8 cellular contexts compared by ENCODE assay signal in the genomic region with DNA sequence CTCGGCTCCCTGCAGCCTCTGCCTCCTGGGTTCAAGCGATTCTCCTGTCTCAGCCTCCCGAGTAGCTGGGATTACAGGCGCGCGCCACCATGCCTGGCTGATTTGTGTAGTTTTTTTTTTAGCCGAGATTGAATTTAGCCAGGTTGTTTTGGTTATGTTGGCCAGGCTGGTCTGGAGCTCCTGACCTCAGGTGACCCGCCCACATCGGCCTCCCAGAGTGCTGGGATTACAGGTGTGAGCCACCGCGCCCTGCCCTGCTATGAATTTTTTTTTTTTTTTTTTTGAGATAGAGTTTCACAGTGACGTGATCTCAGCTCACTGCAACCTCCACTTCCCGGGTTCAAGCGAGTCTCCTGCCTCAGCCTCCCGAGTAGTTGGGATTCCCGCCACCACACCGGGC. TPM values are rescaled to one million over a fixed set of nuclear protein-coding genes. Genes with fewer than 3 reads are reported as not detected.
DNase-seq lines count a peak whose midpoint lies in the region; ATAC-seq and TF ChIP-seq lines count a peak whose summit lies in the region.
"Not testable (repeated sequence)": the region's sequence is repeated elsewhere in the genome, so short reads cannot be mapped to it uniquely, and the experiment has no call there.

No MANE protein-coding gene starts in this region.

- POLR2A ChIA-PET in Caco-2 (lab: Charles Lee): interaction anchor here (0.6 kb wide), 1 partner anchor 256 kb away, joined by 3 read pairs; no protein-coding TSS in a partner anchor

- H3K27ac ChIP-seq in adrenal gland (peak overlapping the region; percentile 67 to 100 (median 98)), osteoblast (ENCODE audit: low read depth, low read length) (peak overlapping the region; percentile 99), upper lobe of left lung (peak overlapping the region; percentile 97 to 100 (median 100))

- H3K4me3 ChIP-seq in Caco-2 (ENCODE audit: low read depth, low read length): peak overlapping the region; percentile 52
- H3K4me3 ChIP-seq in adrenal gland: peak overlapping the region in 2 of 4 donors; percentile 66 to 72
- peak overlapping the region; percentile 73 for H3K4me3 ChIP-seq in epithelial cell of proximal tubule (ENCODE audit: low read depth, low read length)
- H3K4me3 ChIP-seq in kidney epithelial cell (ENCODE audit: low read depth, low read length): peak overlapping the region; percentile 84
- H3K4me3 ChIP-seq in osteoblast (ENCODE audit: insufficient read depth, low read length): peak overlapping the region; percentile 99
- peak overlapping the region in 3 of 4 donors; percentile 62 to 85 (median 84) for H3K4me3 ChIP-seq in upper lobe of left lung

- H3K27ac Mint-ChIP-seq in Caco-2 (ENCODE audit: unreplicated experiment) (peak overlapping the region; percentile 100), IgD-negative memory B cell (peak overlapping the region; percentile 100)
- peak overlapping the region; percentile 100 for H3K27ac Mint-ChIP-seq in T-helper 1 cell treated with Interleukin-12 subunit alpha and Interleukin-12 subunit beta and Interleukin-4 antibody, amounts not matched to agents 30 μg/mL and 1 μg/mL, for 36 hours

- WGBS in adrenal gland, 4 donors: 82 to 86% (median 84%) methylated on average over 16 to 17 of the region's 17 CpGs
- WGBS in upper lobe of left lung, 2 donors: 80 to 87% methylated on average over 17 of the region's 17 CpGs

- ATAC-seq in upper lobe of left lung (ENCODE audit: low FRiP score in 2 of 2): not testable (repeated sequence)

- not testable (repeated sequence) for TF ChIP-seq CTCF in Caco-2 (IDR thresholded peaks at IDR 0.05; ENCODE audit: insufficient read depth in 1 of 2, low read depth in 1 of 2, low read length in 1 of 2, severe bottlenecking in 1 of 2, unreplicated experiment in 1 of 2); adrenal gland (IDR thresholded peaks at IDR 0.05); epithelial cell of proximal tubule (conservative IDR thresholded peaks at IDR 0.05; ENCODE audit: low read depth, low read length); kidney epithelial cell (IDR thresholded peaks at IDR 0.05; ENCODE audit: insufficient read depth, low read length, poor library complexity, severe bottlenecking); osteoblast (IDR thresholded peaks at IDR 0.05; ENCODE audit: extremely low read depth, low read depth, low read length); upper lobe of left lung (IDR thresholded peaks at IDR 0.05)

- DNase-seq in Caco-2 (peak; percentile 49 to 67), adrenal gland (peak in 1 of 7 donors; percentile 26)
- DNase-seq in epithelial cell of proximal tubule (ENCODE audit: low read depth); kidney epithelial cell (ENCODE audit: low read depth); osteoblast (ENCODE audit: insufficient read length, low spot score, missing footprints); upper lobe of left lung: not testable (repeated sequence)

- H3K9me3 ChIP-seq in Caco-2; adrenal gland (replicated peaks in 1 of 3); osteoblast (ENCODE audit: low read depth, low read length); upper lobe of left lung: not testable (repeated sequence)

- H3K36me3 ChIP-seq in Caco-2 (ENCODE audit: control insufficient read depth, insufficient read depth, low read length); adrenal gland (replicated peaks in 1 of 2); kidney epithelial cell (ENCODE audit: control insufficient read depth, insufficient read depth, low read length): not testable (repeated sequence)
- H3K36me3 ChIP-seq in osteoblast (ENCODE audit: insufficient read depth, low read length): peaks cover 18% of the 10 kb centered on the region
- H3K36me3 ChIP-seq in upper lobe of left lung: peaks cover 4 to 21% (median 13%) of the 10 kb centered on the region in 4 donors

- H3K4me3 Mint-ChIP-seq in Caco-2 (ENCODE audit: unreplicated experiment) (peak overlapping the region; percentile 99), IgD-negative memory B cell (peak overlapping the region; percentile 94 to 100 (median 100))
- H3K4me3 Mint-ChIP-seq in T-helper 1 cell treated with Interleukin-12 subunit alpha and Interleukin-12 subunit beta and Interleukin-4 antibody, amounts not matched to agents 30 μg/mL and 1 μg/mL, for 36 hours: peak overlapping the region; percentile 98

- peaks cover 76% of the 10 kb centered on the region for H3K36me3 Mint-ChIP-seq in Caco-2 (ENCODE audit: insufficient read depth, unreplicated experiment)
- not testable (repeated sequence) for H3K36me3 Mint-ChIP-seq in IgD-negative memory B cell
- peaks cover 37% of the 10 kb centered on the region for H3K36me3 Mint-ChIP-seq in T-helper 1 cell treated with Interleukin-12 subunit alpha and Interleukin-12 subunit beta and Interleukin-4 antibody, amounts not matched to agents 30 μg/mL and 1 μg/mL, for 36 hours (ENCODE audit: low read depth)

- H3K4me1 ChIP-seq in Caco-2: peaks cover 14% of the 10 kb centered on the region; the same call in 1 of the 2 replicates
- peaks cover 11 to 24% of the 10 kb centered on the region in 2 donors for H3K4me1 ChIP-seq in adrenal gland (replicated peaks in 1 of 2)
- H3K4me1 ChIP-seq in osteoblast (ENCODE audit: insufficient read depth, low read length): peaks cover 15% of the 10 kb centered on the region
- H3K4me1 ChIP-seq in upper lobe of left lung: peaks cover 18 to 32% (median 23%) of the 10 kb centered on the region in 4 donors

- H2AFZ ChIP-seq in osteoblast (ENCODE audit: low read length): peak overlapping the region; percentile 73

- not testable (repeated sequence) for H3K27me3 Mint-ChIP-seq in Caco-2 (ENCODE audit: insufficient read depth, unreplicated experiment); IgD-negative memory B cell; T-helper 1 cell treated with Interleukin-12 subunit alpha and Interleukin-12 subunit beta and Interleukin-4 antibody, amounts not matched to agents 30 μg/mL and 1 μg/mL, for 36 hours (ENCODE audit: low read depth)

- not testable (repeated sequence) for H3K9me3 Mint-ChIP-seq in Caco-2 (ENCODE audit: unreplicated experiment); IgD-negative memory B cell; T-helper 1 cell treated with Interleukin-12 subunit alpha and Interleukin-12 subunit beta and Interleukin-4 antibody, amounts not matched to agents 30 μg/mL and 1 μg/mL, for 36 hours

- H4K20me1 ChIP-seq in osteoblast (ENCODE audit: insufficient read depth, low read length): peaks cover 13% of the 10 kb centered on the region

- BruUV-seq in Caco-2 (replicated peaks; lab: Mats Ljungman, UMichigan): not testable (repeated sequence)

- H3K79me2 ChIP-seq in osteoblast (ENCODE audit: insufficient read depth, low read length): peaks cover 51% of the 10 kb centered on the region

- intact Hi-C loops in Caco-2 (cut with micrococcal nuclease; ENCODE audit: unreplicated experiment) (loop anchor here (1.0 kb wide), 1 partner anchor 129 kb away; no protein-coding TSS in a partner anchor), adrenal gland (cut with DNase I) (loop anchor here in 1 of 2 donors (5.0 kb wide), 1 partner anchor 76 kb away; no protein-coding TSS in a partner anchor)

- CTCF ChIA-PET in Caco-2 (lab: Charles Lee): interaction anchor here (0.9 kb wide), 1 partner anchor 129 kb away, joined by 3 read pairs; no protein-coding TSS in a partner anchor

- peaks cover 27% of the 10 kb centered on the region for H3K4me1 Mint-ChIP-seq in Caco-2 (ENCODE audit: low read depth, unreplicated experiment)
- peaks cover 21 to 36% (median 21%) of the 10 kb centered on the region in 3 donors for H3K4me1 Mint-ChIP-seq in IgD-negative memory B cell
- peaks cover 30% of the 10 kb centered on the region for H3K4me1 Mint-ChIP-seq in T-helper 1 cell treated with Interleukin-12 subunit alpha and Interleukin-12 subunit beta and Interleukin-4 antibody, amounts not matched to agents 30 μg/mL and 1 μg/mL, for 36 hours (ENCODE audit: low read depth)

- not testable (repeated sequence) for TF ChIP-seq EP300 in upper lobe of left lung (IDR thresholded peaks at IDR 0.05)

- TF ChIP-seq POLR2A in adrenal gland (IDR thresholded peaks at IDR 0.05); upper lobe of left lung (IDR thresholded peaks at IDR 0.05): not testable (repeated sequence)

- not testable (repeated sequence) for H3K27me3 ChIP-seq in Caco-2 (replicated peaks; ENCODE audit: control insufficient read depth, insufficient read depth, low read length); adrenal gland; kidney epithelial cell (ENCODE audit: control insufficient read depth, insufficient read depth, low read length); osteoblast (ENCODE audit: insufficient read depth, low read length); upper lobe of left lung

- peak overlapping the region; percentile 96 for H3K4me2 ChIP-seq in osteoblast (ENCODE audit: insufficient read depth, low read length)

RNA-seq across cellular contexts. Expression of gene MASTL, which starts 1.4 kb away (rescaled TPM):
- total RNA-seq in Caco-2 (2022) (40.2 and 40.5 TPM in 2 replicates), adrenal gland (1 to 10 TPM; 3.7 to 9.5 (median 6.5) TPM), epithelial cell of proximal tubule (28.9 and 34.5 TPM in 2 replicates), kidney epithelial cell (9.0 and 11.0 TPM in 2 replicates), osteoblast (10.1 and 13.0 TPM in 2 replicates), upper lobe of left lung (10 to 100 TPM in 2 of 6 donors, 1 to 10 TPM in 4; 5.7 to 19.9 (median 7.5) TPM)
- polyA plus RNA-seq in IgD-negative memory B cell (3.8 TPM), adrenal gland (10 to 100 TPM in 1 of 3 donors, 1 to 10 TPM in 2; 3.7 to 11.9 (median 6.0) TPM)

RNA-seq across cellular contexts. Expression of gene YME1L1, which starts 2.4 kb away (rescaled TPM):
- 200 and 203 TPM in 2 replicates for total RNA-seq in Caco-2 (2022)
- polyA plus RNA-seq in IgD-negative memory B cell: 85.1 TPM
- 100 to 1,000 TPM in 4 of 8 donors, 10 to 100 TPM in 4; 57.5 to 180 (median 95.0) TPM for total RNA-seq in adrenal gland
- polyA plus RNA-seq in adrenal gland: 100 to 1,000 TPM in 1 of 3 donors, 10 to 100 TPM in 2; 22.1 to 193 (median 23.2) TPM
- total RNA-seq in epithelial cell of proximal tubule: 65.8 and 80.6 TPM in 2 replicates
- 73.3 and 80.8 TPM in 2 replicates for total RNA-seq in kidney epithelial cell
- total RNA-seq in osteoblast: 92.3 and 93.7 TPM in 2 replicates
- 10 to 100 TPM; 30.6 to 85.7 (median 64.2) TPM for total RNA-seq in upper lobe of left lung

RNA-seq across cellular contexts. Expression of gene ANKRD26, which starts 56.3 kb away (rescaled TPM):
- total RNA-seq in Caco-2 (2022) (16.2 and 17.5 TPM in 2 replicates), adrenal gland (10 to 100 TPM in 2 of 8 donors, 1 to 10 TPM in 6; 1.7 to 11.6 (median 6.1) TPM), epithelial cell of proximal tubule (3.5 and 4.7 TPM in 2 replicates), kidney epithelial cell (4.5 and 6.1 TPM in 2 replicates), osteoblast (10.9 and 15.6 TPM in 2 replicates), upper lobe of left lung (10 to 100 TPM in 2 of 6 donors, 1 to 10 TPM in 4; 4.9 to 45.1 (median 6.5) TPM)
- polyA plus RNA-seq in IgD-negative memory B cell (1.5 TPM), adrenal gland (1 to 10 TPM; 3.4 to 7.6 (median 3.8) TPM)
